ENCODE assay signal across 15 cellular contexts in genomic region chr3:4589475-4590111, GRCh38.
DNase-seq lines count a peak whose midpoint lies in the region; ATAC-seq and TF ChIP-seq lines count a peak whose summit lies in the region.
"Had no signal": no experiment of that assay in that cellular context is flagged by ENCODE, and none has a peak within 500 bp of the region (broad histone marks: within the 10 kb centered on the region; RNA-seq: fewer than 3 reads in every experiment).

No MANE protein-coding gene starts in this region.

- no peaks in the 10 kb centered on the region; the same call in 1 of the 2 replicates for H4K20me1 ChIP-seq in GM23338 (replicated peaks; ENCODE audit: insufficient read depth)

- H3K4me3 Mint-ChIP-seq in GM23338 = no peak overlapping the region
- H3K4me3 Mint-ChIP-seq in activated B cell treated with CpG ODN at 0.5 μM for 24 hours = no peak overlapping the region
- peak overlapping the region in 1 of 2 donors; percentile 4 for H3K4me3 Mint-ChIP-seq in stimulated activated naive B cell treated with anti-CD40 and anti-IgM and Interleukin-4, amounts not matched to agents 10 μg/mL and 1 μg/mL and 100 μg/mL, for 72 hours
- H3K4me3 Mint-ChIP-seq in activated T-helper 1 cell treated with anti-CD3 and anti-CD28 coated beads, Interleukin-12 subunit alpha, Interleukin-12 subunit beta, Interleukin-2, Interleukin-4 antibody, amounts not matched to agents 30 ng/mL and 10 ng/mL and 1 ng/mL, durations not matched to agents 14 hours and 24 hours and 36 hours = no peak overlapping the region
- H3K4me3 Mint-ChIP-seq: activated CD4-positive, alpha-beta memory T cell treated with anti-CD3 and anti-CD28 coated beads for 36 hours had no signal

- H3K36me3 ChIP-seq in GM23338 (ENCODE audit: insufficient read depth) = no peaks in the 10 kb centered on the region
- no peaks in the 10 kb centered on the region for H3K36me3 ChIP-seq in left ventricle myocardium inferior

- no peak for DNase-seq in GM23338 (ENCODE audit: low spot score)
- DNase-seq in activated B cell treated with CpG ODN at 0.5 μM for 24 hours = no peak
- peak; percentile 42 for DNase-seq in left ventricle myocardium inferior
- DNase-seq in stimulated activated naive B cell treated with anti-CD40 and anti-IgM and Interleukin-4, amounts not matched to agents 10 μg/mL and 1 μg/mL and 100 μg/mL, for 72 hours = no peak
- no peak for DNase-seq in activated T-helper 1 cell treated with anti-CD3 and anti-CD28 coated beads, Interleukin-12 subunit alpha, Interleukin-12 subunit beta, Interleukin-2, Interleukin-4 antibody, amounts not matched to agents 30 ng/mL and 10 ng/mL and 1 ng/mL, durations not matched to agents 14 hours and 24 hours and 36 hours (ENCODE audit: low spot score)
- DNase-seq in NCI-H2107 (lab: John Stamatoyannopoulos, UW) = no peak
- DNase-seq: activated CD4-positive, alpha-beta memory T cell treated with anti-CD3 and anti-CD28 coated beads for 36 hours; central memory CD4-positive, alpha-beta T cell; effector memory CD4-positive, alpha-beta T cell; MV-4-11; NCI-H187 treated with DMSO at 0.1 percent for 48 hours; retina had no signal

- intact Hi-C loops in activated B cell treated with CpG ODN at 0.5 μM for 24 hours (cut with micrococcal nuclease) = no loop called here
- intact Hi-C loops in left ventricle myocardium inferior (cut with micrococcal nuclease) = loop anchor here (10.0 kb wide), 1 partner anchor 95 kb away; the partner anchor contains the start of gene ITPR1
- intact Hi-C loops in activated T-helper 1 cell treated with anti-CD3 and anti-CD28 coated beads, Interleukin-12 subunit alpha, Interleukin-12 subunit beta, Interleukin-2, Interleukin-4 antibody, amounts not matched to agents 30 ng/mL and 10 ng/mL and 1 ng/mL, durations not matched to agents 14 hours and 24 hours and 36 hours (cut with micrococcal nuclease) = no loop called here

- H3K4me2 ChIP-seq in GM23338 = no peak overlapping the region; the same call in 1 of the 2 replicates

- no peak overlapping the region for H3K4me3 ChIP-seq in GM23338
- H3K4me3 ChIP-seq in left ventricle myocardium inferior = no peak overlapping the region

- POLR2A ChIA-PET in activated B cell treated with CpG ODN at 0.5 μM for 24 hours (lab: Charles Lee) = interaction anchor here (0.7 kb wide), 1 partner anchor 9 kb away, joined by 4 read pairs; no protein-coding TSS in a partner anchor

- H3K27ac ChIP-seq in GM23338 (ENCODE audit: low read depth) (no peak overlapping the region), left ventricle myocardium inferior (replicated peaks) (peak overlapping the region; percentile 67)

- H3K27me3 Mint-ChIP-seq in GM23338 (ENCODE audit: insufficient read depth, low read depth, poor library complexity) (no peaks in the 10 kb centered on the region), activated B cell treated with CpG ODN at 0.5 μM for 24 hours (no peaks in the 10 kb centered on the region)
- no peaks in the 10 kb centered on the region for H3K27me3 Mint-ChIP-seq in stimulated activated naive B cell treated with anti-CD40 and anti-IgM and Interleukin-4, amounts not matched to agents 10 μg/mL and 1 μg/mL and 100 μg/mL, for 72 hours
- H3K27me3 Mint-ChIP-seq in activated T-helper 1 cell treated with anti-CD3 and anti-CD28 coated beads, Interleukin-12 subunit alpha, Interleukin-12 subunit beta, Interleukin-2, Interleukin-4 antibody, amounts not matched to agents 30 ng/mL and 10 ng/mL and 1 ng/mL, durations not matched to agents 14 hours and 24 hours and 36 hours (ENCODE audit: insufficient read depth) = no peaks in the 10 kb centered on the region
- H3K27me3 Mint-ChIP-seq: activated CD4-positive, alpha-beta memory T cell treated with anti-CD3 and anti-CD28 coated beads for 36 hours had no signal

- ATAC-seq in GM23338 (no peak), activated B cell treated with CpG ODN at 0.5 μM for 24 hours (ENCODE audit: low read depth) (no peak), GM21529 (IDR thresholded peaks at IDR 0.05; ENCODE audit: unreplicated experiment) (no peak)
- peak in 1 of 2 donors; percentile 72 for ATAC-seq in stimulated activated naive B cell treated with anti-CD40 and anti-IgM and Interleukin-4, amounts not matched to agents 10 μg/mL and 1 μg/mL and 100 μg/mL, for 72 hours (replicated peaks)
- ATAC-seq: HCT116; stimulated activated effector memory CD8-positive, alpha-beta T cell treated with anti-CD3 and anti-CD28 coated beads, Interleukin-12 subunit alpha, Interleukin-12 subunit beta, amount 100 ng/mL, for 72 hours had no signal

- CTCF ChIA-PET in activated B cell treated with CpG ODN at 0.5 μM for 24 hours (lab: Charles Lee) = no interaction called here

- H3K36me3 Mint-ChIP-seq in GM23338 (ENCODE audit: low read depth) (no peaks in the 10 kb centered on the region; the same call in 2 of the 3 replicates), activated B cell treated with CpG ODN at 0.5 μM for 24 hours (ENCODE audit: low read depth) (peaks cover 30% of the 10 kb centered on the region)
- peaks cover 42 to 54% of the 10 kb centered on the region in 2 donors for H3K36me3 Mint-ChIP-seq in stimulated activated naive B cell treated with anti-CD40 and anti-IgM and Interleukin-4, amounts not matched to agents 10 μg/mL and 1 μg/mL and 100 μg/mL, for 72 hours
- peaks cover 6% of the 10 kb centered on the region for H3K36me3 Mint-ChIP-seq in activated T-helper 1 cell treated with anti-CD3 and anti-CD28 coated beads, Interleukin-12 subunit alpha, Interleukin-12 subunit beta, Interleukin-2, Interleukin-4 antibody, amounts not matched to agents 30 ng/mL and 10 ng/mL and 1 ng/mL, durations not matched to agents 14 hours and 24 hours and 36 hours (ENCODE audit: low read depth)
- H3K36me3 Mint-ChIP-seq: activated CD4-positive, alpha-beta memory T cell treated with anti-CD3 and anti-CD28 coated beads for 36 hours; stimulated activated effector memory CD8-positive, alpha-beta T cell treated with anti-CD3 and anti-CD28 coated beads, Interleukin-12 subunit alpha, Interleukin-12 subunit beta, amount 100 ng/mL, for 72 hours had no signal

- H3F3A ChIP-seq in GM23338 (replicated peaks; ENCODE audit: low read depth) = no peaks in the 10 kb centered on the region

- no peaks in the 10 kb centered on the region for H3K9me3 ChIP-seq in left ventricle myocardium inferior (replicated peaks)

- H2AFZ ChIP-seq in GM23338 = no peak overlapping the region

- H3K27ac Mint-ChIP-seq in GM23338 (peak overlapping the region; percentile 5; the same call in 1 of the 2 replicates), activated B cell treated with CpG ODN at 0.5 μM for 24 hours (peak overlapping the region; percentile 71)
- peak overlapping the region; percentile 70 for H3K27ac Mint-ChIP-seq in stimulated activated naive B cell treated with anti-CD40 and anti-IgM and Interleukin-4, amounts not matched to agents 10 μg/mL and 1 μg/mL and 100 μg/mL, for 72 hours
- no peak overlapping the region for H3K27ac Mint-ChIP-seq in activated T-helper 1 cell treated with anti-CD3 and anti-CD28 coated beads, Interleukin-12 subunit alpha, Interleukin-12 subunit beta, Interleukin-2, Interleukin-4 antibody, amounts not matched to agents 30 ng/mL and 10 ng/mL and 1 ng/mL, durations not matched to agents 14 hours and 24 hours and 36 hours
- H3K27ac Mint-ChIP-seq: activated CD4-positive, alpha-beta memory T cell treated with anti-CD3 and anti-CD28 coated beads for 36 hours; stimulated activated effector memory CD8-positive, alpha-beta T cell treated with anti-CD3 and anti-CD28 coated beads, Interleukin-12 subunit alpha, Interleukin-12 subunit beta, amount 100 ng/mL, for 72 hours had no signal

- H3K27me3 ChIP-seq in GM23338 (ENCODE audit: insufficient read depth) (no peaks in the 10 kb centered on the region), left ventricle myocardium inferior (ENCODE audit: low read depth) (no peaks in the 10 kb centered on the region)

- H3K4me1 Mint-ChIP-seq in GM23338 (peaks cover 35% of the 10 kb centered on the region), activated B cell treated with CpG ODN at 0.5 μM for 24 hours (peaks cover 80% of the 10 kb centered on the region)
- peaks cover 56 to 98% of the 10 kb centered on the region in 2 donors for H3K4me1 Mint-ChIP-seq in stimulated activated naive B cell treated with anti-CD40 and anti-IgM and Interleukin-4, amounts not matched to agents 10 μg/mL and 1 μg/mL and 100 μg/mL, for 72 hours
- peaks cover 27% of the 10 kb centered on the region for H3K4me1 Mint-ChIP-seq in activated T-helper 1 cell treated with anti-CD3 and anti-CD28 coated beads, Interleukin-12 subunit alpha, Interleukin-12 subunit beta, Interleukin-2, Interleukin-4 antibody, amounts not matched to agents 30 ng/mL and 10 ng/mL and 1 ng/mL, durations not matched to agents 14 hours and 24 hours and 36 hours (ENCODE audit: low read depth)

- TF ChIP-seq CTCF in GM23338 (conservative IDR thresholded peaks at IDR 0.05; ENCODE audit: low read depth in 2 of 2) (no peak), activated B cell treated with CpG ODN at 0.5 μM for 24 hours (IDR thresholded peaks at IDR 0.05) (no peak), left ventricle myocardium inferior (IDR thresholded peaks at IDR 0.05; ENCODE audit: borderline replicate concordance) (no peak)

- H3K9me3 Mint-ChIP-seq in GM23338 (no peaks in the 10 kb centered on the region; the same call in 2 of the 3 replicates), activated B cell treated with CpG ODN at 0.5 μM for 24 hours (no peaks in the 10 kb centered on the region)
- H3K9me3 Mint-ChIP-seq in stimulated activated naive B cell treated with anti-CD40 and anti-IgM and Interleukin-4, amounts not matched to agents 10 μg/mL and 1 μg/mL and 100 μg/mL, for 72 hours = peaks cover 0 to 4% of the 10 kb centered on the region in 2 donors
- H3K9me3 Mint-ChIP-seq in activated T-helper 1 cell treated with anti-CD3 and anti-CD28 coated beads, Interleukin-12 subunit alpha, Interleukin-12 subunit beta, Interleukin-2, Interleukin-4 antibody, amounts not matched to agents 30 ng/mL and 10 ng/mL and 1 ng/mL, durations not matched to agents 14 hours and 24 hours and 36 hours = peaks cover 5% of the 10 kb centered on the region
- H3K9me3 Mint-ChIP-seq: stimulated activated effector memory CD8-positive, alpha-beta T cell treated with anti-CD3 and anti-CD28 coated beads, Interleukin-12 subunit alpha, Interleukin-12 subunit beta, amount 100 ng/mL, for 72 hours had no signal

- H3K4me1 ChIP-seq in GM23338 (ENCODE audit: insufficient read depth) (peaks cover 25% of the 10 kb centered on the region), left ventricle myocardium inferior (peaks cover 55% of the 10 kb centered on the region)

- no peaks in the 10 kb centered on the region for H3K79me2 ChIP-seq in GM23338 (replicated peaks; ENCODE audit: insufficient read depth)

- H3K9me2 ChIP-seq in GM23338 (ENCODE audit: insufficient read depth) = peaks cover 6% of the 10 kb centered on the region; the same call in 1 of the 2 replicates

TF ChIP-seq in GM23338, 12 proteins besides CTCF, POLR2A, EP300 and RAD21 (continues in another document):
- TF ChIP-seq POLR2AphosphoS5 (IDR thresholded peaks at IDR 0.05; ENCODE audit: low read depth) (no peak), EZH2phosphoT487 (IDR thresholded peaks at IDR 0.05; ENCODE audit: unreplicated experiment) (no peak), NANOG (IDR thresholded peaks at IDR 0.05; ENCODE audit: borderline replicate concordance) (no peak)
